Comparison of ENCODE assay signal across 27 cellular contexts in the genomic region with DNA sequence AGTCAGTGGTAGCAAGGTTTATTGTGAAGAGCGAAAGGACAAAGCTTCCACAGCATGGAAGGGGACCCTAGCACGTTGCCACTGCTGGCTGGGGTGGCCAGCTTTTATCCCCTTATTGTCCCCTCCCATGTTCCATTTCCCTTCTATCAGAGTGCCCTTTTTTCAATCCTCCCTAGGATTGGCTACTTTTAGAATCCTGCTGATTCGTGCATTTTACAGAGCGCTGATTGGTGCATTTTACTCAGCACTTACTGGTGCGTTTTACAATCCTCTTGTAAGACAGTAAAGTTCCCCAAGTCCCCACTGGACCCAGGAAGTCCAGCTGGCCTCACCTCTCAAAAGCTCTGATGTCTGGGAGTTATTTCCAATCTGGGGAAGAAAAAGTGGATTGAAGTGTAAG.
"Had no signal": no experiment of that assay in that cellular context is flagged by ENCODE, and none has a peak within 500 bp of the region (broad histone marks: within the 10 kb centered on the region; RNA-seq: fewer than 3 reads in every experiment).

No MANE protein-coding gene starts in this region.

- H3K4me3 ChIP-seq: adrenal gland, breast epithelium, MG63, SJCRH30 had no signal

- H3K27ac ChIP-seq: SJCRH30, WERI-Rb-1 had no signal

- H3K9ac ChIP-seq: SK-N-SH had no signal

- H3K9me3 Mint-ChIP-seq: activated CD8-positive, alpha-beta T cell treated with anti-CD3 and anti-CD28 coated beads for 36 hours; activated naive CD8-positive, alpha-beta T cell treated with anti-CD3 and anti-CD28 coated beads, Interleukin-2, amount 10 ng/mL, durations not matched to agents 7 days and 5 days; activated T-cell treated with anti-CD3 and anti-CD28 coated beads, Interleukin-2, amount 50 U/mL, for 72 hours; activated T-helper 2 cell treated with anti-CD3 and anti-CD28 coated beads, Interferon-gamma antibody, Interleukin-2, Interleukin-4, amounts not matched to agents 10 μg/mL and 5 μg/mL and 100 μg/mL, durations not matched to agents 14 hours and 24 hours and 36 hours had no signal

- H3K9me3 ChIP-seq: adrenal gland, breast epithelium, MG63, SJCRH30, SK-N-SH had no signal

- DNase-seq: activated CD4-positive, alpha-beta T cell treated with anti-CD3 and anti-CD28 coated beads for 36 hours; activated CD8-positive, alpha-beta memory T cell treated with anti-CD3 and anti-CD28 coated beads, Interleukin-2, amount 50 U/mL, for 4 hours; activated CD8-positive, alpha-beta T cell treated with anti-CD3 and anti-CD28 coated beads for 36 hours; activated naive CD4-positive, alpha-beta T cell treated with anti-CD3 and anti-CD28 coated beads, Interleukin-2, amount 50 U/mL, for 16 hours; activated naive CD8-positive, alpha-beta T cell treated with anti-CD3 and anti-CD28 coated beads, Interleukin-2, amount 10 ng/mL, durations not matched to agents 7 days and 5 days; activated T-cell treated with anti-CD3 and anti-CD28 coated beads, Interleukin-2, amount 50 U/mL, for 72 hours; anterior cingulate cortex; central memory CD4-positive, alpha-beta T cell; MG63; MV-4-11; NCI-H1105; NCI-H1436; NCI-H187; NCI-H2081; NCI-H510A treated with DMSO at 0.1 percent for 48 hours; NCI-H69; NK-92 treated with Interleukin-12 subunit alpha and Interleukin-12 subunit beta, amount 100 ng/mL, for 24 hours; OCI-M1; RPMI8226; SJCRH30; SK-N-SH; T-helper 1 cell; WERI-Rb-1 had no signal

- H3K36me3 ChIP-seq: adrenal gland, breast epithelium, MG63, SJCRH30, WERI-Rb-1 had no signal

- ATAC-seq: activated CD4-positive, alpha-beta T cell treated with anti-CD3 and anti-CD28 coated beads for 36 hours; activated CD8-positive, alpha-beta T cell treated with anti-CD3 and anti-CD28 coated beads for 36 hours; activated T-cell treated with anti-CD3 and anti-CD28 coated beads, Interleukin-2, amount 50 U/mL, for 72 hours; Panc1 had no signal

- H3K4me2 ChIP-seq: SK-N-SH had no signal

- H3K4me3 Mint-ChIP-seq: activated CD4-positive, alpha-beta T cell treated with anti-CD3 and anti-CD28 coated beads for 36 hours; activated CD8-positive, alpha-beta T cell treated with anti-CD3 and anti-CD28 coated beads for 36 hours; activated naive CD8-positive, alpha-beta T cell treated with anti-CD3 and anti-CD28 coated beads, Interleukin-2, amount 10 ng/mL, durations not matched to agents 7 days and 5 days; activated T-cell treated with anti-CD3 and anti-CD28 coated beads, Interleukin-2, amount 50 U/mL, for 72 hours had no signal

- H3K36me3 Mint-ChIP-seq: activated naive CD8-positive, alpha-beta T cell treated with anti-CD3 and anti-CD28 coated beads, Interleukin-2, amount 10 ng/mL, durations not matched to agents 7 days and 5 days had no signal

- H3K27me3 ChIP-seq: adrenal gland, breast epithelium, SJCRH30 had no signal

- H3K27ac Mint-ChIP-seq: activated CD4-positive, alpha-beta T cell treated with anti-CD3 and anti-CD28 coated beads for 36 hours; activated CD8-positive, alpha-beta T cell treated with anti-CD3 and anti-CD28 coated beads for 36 hours; activated naive CD8-positive, alpha-beta T cell treated with anti-CD3 and anti-CD28 coated beads, Interleukin-2, amount 10 ng/mL, durations not matched to agents 7 days and 5 days; activated T-cell treated with anti-CD3 and anti-CD28 coated beads, Interleukin-2, amount 50 U/mL, for 72 hours; activated T-helper 2 cell treated with anti-CD3 and anti-CD28 coated beads, Interferon-gamma antibody, Interleukin-2, Interleukin-4, amounts not matched to agents 10 μg/mL and 5 μg/mL and 100 μg/mL, durations not matched to agents 14 hours and 24 hours and 36 hours had no signal
